In the genomic region with DNA sequence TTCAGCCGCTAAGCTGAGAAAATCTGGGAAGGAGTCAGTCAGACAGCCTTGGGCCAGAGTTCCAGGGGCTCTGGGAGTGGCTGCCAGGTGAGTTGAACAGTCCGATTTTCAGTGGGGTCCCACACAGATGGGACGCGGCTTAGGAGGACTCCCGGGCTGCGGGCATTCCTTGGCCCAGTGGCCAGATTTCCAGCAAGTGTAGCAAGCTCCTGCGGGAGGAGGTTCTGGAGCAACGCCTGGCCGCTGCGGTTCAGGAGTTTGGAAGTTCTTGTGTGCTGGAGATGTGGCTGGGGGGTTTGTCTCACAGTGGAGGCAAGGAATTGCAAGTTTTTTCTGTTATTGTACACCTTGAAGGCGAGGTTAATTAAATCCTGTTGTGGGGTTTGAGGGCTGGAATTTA, we compare ENCODE assay signal across 6 cellular contexts.
DNase-seq lines count a peak whose midpoint lies in the region; ATAC-seq and TF ChIP-seq lines count a peak whose summit lies in the region.
"Not testable (repeated sequence)": the region's sequence is repeated elsewhere in the genome, so short reads cannot be mapped to it uniquely, and the experiment has no call there.

No MANE protein-coding gene starts in this region.

- H3K4me1 Mint-ChIP-seq in GM23338 (peaks cover 23% of the 10 kb centered on the region), WTC11 (peaks cover 66% of the 10 kb centered on the region)

- H3K27ac Mint-ChIP-seq in GM23338 = not testable (repeated sequence)
- peak overlapping the region; percentile 67 for H3K27ac Mint-ChIP-seq in WTC11

- peaks cover 14% of the 10 kb centered on the region for H3K4me1 ChIP-seq in GM23338 (ENCODE audit: insufficient read depth)
- H3K4me1 ChIP-seq in HUES48 (ENCODE audit: control insufficient read depth, insufficient read depth, low read length) = peaks cover 24% of the 10 kb centered on the region
- H3K4me1 ChIP-seq in sigmoid colon = not testable (repeated sequence)

- POLR2A ChIA-PET in WTC11 (lab: Charles Lee) = not testable (repeated sequence)

- H2AFZ ChIP-seq in GM23338 = not testable (repeated sequence)

- not testable (repeated sequence) for TF ChIP-seq POLR2A in sigmoid colon (IDR thresholded peaks at IDR 0.05)

- H3K79me2 ChIP-seq in GM23338 (replicated peaks; ENCODE audit: insufficient read depth) = not testable (repeated sequence)

- peak overlapping the region; percentile 75; the same call in 1 of the 2 replicates for H3K4me2 ChIP-seq in GM23338

- H4K20me1 ChIP-seq in GM23338 (replicated peaks; ENCODE audit: insufficient read depth) = not testable (repeated sequence)

- not testable (repeated sequence) for H3K9me3 ChIP-seq in HUES48 (ENCODE audit: control insufficient read depth, insufficient read depth, low read length); sigmoid colon

- H3K9ac ChIP-seq in HUES48 (ENCODE audit: low read depth, low read length) = not testable (repeated sequence)

- CTCF ChIA-PET in WTC11 (lab: Charles Lee) = not testable (repeated sequence)

- H3K9me2 ChIP-seq in GM23338 (ENCODE audit: insufficient read depth) = peaks cover 10% of the 10 kb centered on the region; the same call in 1 of the 2 replicates

- H3K4me3 Mint-ChIP-seq in GM23338 = peak overlapping the region; percentile 62; the same call in 2 of the 3 replicates
- peak overlapping the region; percentile 87 for H3K4me3 Mint-ChIP-seq in WTC11

- H3K4me3 ChIP-seq in GM23338 (peak overlapping the region; percentile 61), HUES48 (ENCODE audit: low read depth, low read length) (peak overlapping the region; percentile 41; the same call in 1 of the 2 replicates), iPS-11a (ENCODE audit: low read depth, low read length) (peak overlapping the region; percentile 8)
- H3K4me3 ChIP-seq in sigmoid colon = not testable (repeated sequence)

- WGBS in sigmoid colon, 2 donors = 91% methylated on average over 11 of the region's 11 CpGs

- not testable (repeated sequence) for DNase-seq in GM23338 (ENCODE audit: low spot score); WTC11 (ENCODE audit: low spot score)
- DNase-seq in Right ventricle myocardium superior (peak; percentile 38), sigmoid colon (peak; percentile 58)

- H3K36me3 ChIP-seq in GM23338 (ENCODE audit: insufficient read depth); HUES48 (ENCODE audit: control insufficient read depth, insufficient read depth, low read length); sigmoid colon: not testable (repeated sequence)

- not testable (repeated sequence) for H3K27me3 Mint-ChIP-seq in GM23338 (ENCODE audit: insufficient read depth, low read depth, poor library complexity); WTC11 (ENCODE audit: low read depth)

- not testable (repeated sequence) for H3K36me3 Mint-ChIP-seq in GM23338 (ENCODE audit: low read depth)
- H3K36me3 Mint-ChIP-seq in WTC11 = peaks cover 39% of the 10 kb centered on the region

- intact Hi-C loops in Right ventricle myocardium superior (cut with DNase I); sigmoid colon (cut with DNase I): not testable (repeated sequence)

- not testable (repeated sequence) for H3F3A ChIP-seq in GM23338 (replicated peaks; ENCODE audit: low read depth)

- not testable (repeated sequence) for TF ChIP-seq EP300 in sigmoid colon (IDR thresholded peaks at IDR 0.05)

- not testable (repeated sequence) for ATAC-seq in GM23338; WTC11; Right ventricle myocardium superior (ENCODE audit: poor library complexity)

- TF ChIP-seq CTCF in GM23338 (conservative IDR thresholded peaks at IDR 0.05; ENCODE audit: low read depth in 2 of 2); WTC11 (IDR thresholded peaks at IDR 0.05); sigmoid colon (IDR thresholded peaks at IDR 0.05): not testable (repeated sequence)

- H3K27me3 ChIP-seq in GM23338 (ENCODE audit: insufficient read depth); HUES48 (ENCODE audit: control insufficient read depth, insufficient read depth, low read length); sigmoid colon: not testable (repeated sequence)

- not testable (repeated sequence) for H3K9me3 Mint-ChIP-seq in GM23338
- peaks cover 19% of the 10 kb centered on the region; the same call in 1 of the 2 replicates for H3K9me3 Mint-ChIP-seq in WTC11

- not testable (repeated sequence) for H3K27ac ChIP-seq in GM23338 (ENCODE audit: low read depth); HUES48 (ENCODE audit: low read depth, low read length); sigmoid colon
